In genomic region chr19:2540646-2541454, GRCh38 we compare ENCODE assay signal across 8 cellular contexts.
DNase-seq lines count a peak whose midpoint lies in the region; ATAC-seq and TF ChIP-seq lines count a peak whose summit lies in the region.

No MANE protein-coding gene starts in this region.

- 43 to 61% (median 49%) methylated on average over 35 of the region's 35 CpGs for WGBS in adipose tissue, 3 donors

- DNase-seq in GM03348 (ENCODE audit: low spot score) (peak; percentile 95), left ventricle myocardium superior (peak; percentile 95), retinal pigment epithelial cell (ENCODE audit: low read depth) (peak; percentile 98), NCI-H2196 (lab: John Stamatoyannopoulos, UW; ENCODE audit: unreplicated experiment) (no peak)
- no peak for DNase-seq in activated naive CD4-positive, alpha-beta T cell treated with anti-CD3 and anti-CD28 coated beads, Interleukin-2, amount 50 U/mL, for 72 hours (ENCODE audit: low spot score in 2 of 2)

- no peaks in the 10 kb centered on the region for H3K36me3 Mint-ChIP-seq in activated naive CD4-positive, alpha-beta T cell treated with anti-CD3 and anti-CD28 coated beads, Interleukin-2, amount 50 U/mL, for 72 hours

- no peak overlapping the region for H3K27ac Mint-ChIP-seq in activated naive CD4-positive, alpha-beta T cell treated with anti-CD3 and anti-CD28 coated beads, Interleukin-2, amount 50 U/mL, for 72 hours

- peak overlapping the region; percentile 7 for H3K27ac ChIP-seq in adipose tissue (ENCODE audit: low read depth, low read length)

- peak; percentile 27 for TF ChIP-seq CTCF in retinal pigment epithelial cell (conservative IDR thresholded peaks at IDR 0.05; ENCODE audit: low read depth, low read length)

- H3K9me3 Mint-ChIP-seq in activated naive CD4-positive, alpha-beta T cell treated with anti-CD3 and anti-CD28 coated beads, Interleukin-2, amount 50 U/mL, for 72 hours, result no peaks in the 10 kb centered on the region

- intact Hi-C loops in left ventricle myocardium superior (cut with micrococcal nuclease), result loop anchor here (5.0 kb wide), 1 partner anchor 64 kb away; the partner anchor contains the start of gene GADD45B

- H3K4me3 ChIP-seq in retinal pigment epithelial cell (ENCODE audit: low read length), result peak overlapping the region; percentile 12

- ATAC-seq in left ventricle myocardium superior (peak; percentile 81), HG03097 (IDR thresholded peaks at IDR 0.05; ENCODE audit: low FRiP score, unreplicated experiment) (no peak), HG02938 (IDR thresholded peaks at IDR 0.05; ENCODE audit: unreplicated experiment) (no peak)
- ATAC-seq in activated naive CD4-positive, alpha-beta T cell treated with anti-CD3 and anti-CD28 coated beads, Interleukin-2, amount 50 U/mL, for 72 hours, result no peak

Comparison
In these comparisons a context has a peak if more than half of its experiments do, and no peak if none do; other contexts are left out.
1. DNase-seq: peak in GM03348 (single experiment), left ventricle myocardium superior (single experiment) and retinal pigment epithelial cell (single experiment); none in NCI-H2196 (single experiment) and activated naive CD4-positive, alpha-beta T cell treated with anti-CD3 and anti-CD28 coated beads, Interleukin-2, amount 50 U/mL, for 72 hours (0 of 2).